Comparison of ENCODE assay signal across 13 cellular contexts in the genomic region with DNA sequence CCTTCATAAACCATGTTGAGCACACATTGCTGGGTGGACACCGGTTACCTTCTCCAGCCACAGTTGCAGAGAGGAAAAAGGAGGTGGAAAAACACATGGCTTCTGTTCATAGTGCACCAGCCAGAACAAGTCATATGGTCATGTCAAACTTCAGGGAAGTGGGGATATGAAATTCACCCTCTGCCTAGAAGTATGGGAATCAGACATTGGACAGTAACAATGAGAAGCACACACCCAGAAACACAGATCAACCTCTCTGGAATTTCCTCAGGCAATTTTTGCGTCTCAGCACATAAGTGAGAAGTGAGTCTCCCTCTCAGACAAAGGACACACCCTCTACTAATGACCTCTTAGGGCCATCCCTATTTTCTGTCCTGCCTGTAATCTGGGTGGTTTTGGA.
DNase-seq lines count a peak whose midpoint lies in the region; ATAC-seq and TF ChIP-seq lines count a peak whose summit lies in the region.
"Had no signal": no experiment of that assay in that cellular context is flagged by ENCODE, and none has a peak within 500 bp of the region (broad histone marks: within the 10 kb centered on the region; RNA-seq: fewer than 3 reads in every experiment).

No MANE protein-coding gene starts in this region.

- no TSS peak for BruUV-seq in HCT116 (replicated peaks; lab: Mats Ljungman, UMichigan)

- no peaks in the 10 kb centered on the region for H3K79me2 ChIP-seq in HCT116 (ENCODE audit: insufficient read depth, low read length)

- TF ChIP-seq RAD21 in HCT116 (IDR thresholded peaks at IDR 0.05; ENCODE audit: low read depth): no peak

- POLR2A ChIA-PET in HCT116 (lab: Charles Lee): no interaction called here
- POLR2A ChIA-PET in CD4-positive, alpha-beta T cell (lab: Charles Lee): interaction anchor here (0.6 kb wide), 1 partner anchor 172 kb away, joined by 4 read pairs; no protein-coding TSS in a partner anchor

- peak; percentile 46; the same call in 1 of the 2 replicates for ATAC-seq in HCT116
- peak; percentile 82 for ATAC-seq in foreskin keratinocyte
- ATAC-seq in HG03457 (IDR thresholded peaks at IDR 0.05; ENCODE audit: unreplicated experiment): no peak
- no peak for ATAC-seq in HG02610 (IDR thresholded peaks at IDR 0.05; ENCODE audit: unreplicated experiment)
- no peak for ATAC-seq in CD4-positive, alpha-beta T cell (ENCODE audit: poor library complexity)

- no peaks in the 10 kb centered on the region for H3K36me3 Mint-ChIP-seq in CD4-positive, alpha-beta T cell (ENCODE audit: low read depth)
- H3K36me3 Mint-ChIP-seq: activated naive CD8-positive, alpha-beta T cell treated with anti-CD3 and anti-CD28 coated beads, Interleukin-2, amount 10 ng/mL, durations not matched to agents 7 days and 5 days had no signal

- H3K9me3 ChIP-seq in HCT116 (ENCODE audit: control insufficient read depth in 1 of 2, insufficient read depth in 1 of 2, low read depth in 1 of 2, low read length in 2 of 2) (no peaks in the 10 kb centered on the region), adipocyte (ENCODE audit: control insufficient read depth, low read length) (no peaks in the 10 kb centered on the region)
- H3K9me3 ChIP-seq in CD4-positive, alpha-beta T cell (ENCODE audit: control insufficient read depth, low read length): no peaks in the 10 kb centered on the region

- DNase-seq in HCT116 (ENCODE audit: low read depth, low spot score): no peak
- DNase-seq in adipocyte (ENCODE audit: low read depth): peak; percentile 49
- peak; percentile 97 to 100 for DNase-seq in foreskin keratinocyte
- peak; percentile 47 for DNase-seq in stromal cell of bone marrow (ENCODE audit: low read depth)
- no peak for DNase-seq in hippocampal formation (lab: John Stamatoyannopoulos, UW)
- no peak for DNase-seq in CD4-positive, alpha-beta T cell
- DNase-seq: activated naive CD8-positive, alpha-beta T cell treated with anti-CD3 and anti-CD28 coated beads, Interleukin-2, amount 10 ng/mL, durations not matched to agents 7 days and 5 days; effector CD4-positive, alpha-beta T cell; NCI-H146; stimulated activated CD4-positive, alpha-beta T cell treated with anti-CD3 and anti-CD28 coated beads, Interleukin-12 subunit alpha, Interleukin-12 subunit beta, amount 100 ng/mL, for 4 hours; stimulated activated CD8-positive, alpha-beta memory T cell treated with anti-CD3 and anti-CD28 coated beads, Interleukin-4, amount 100 ng/mL, for 48 hours had no signal

- intact Hi-C loops in HCT116 (cut with micrococcal nuclease): no loop called here
- intact Hi-C loops in CD4-positive, alpha-beta T cell (cut with DNase I, micrococcal nuclease): no loop called here

- H3K27ac ChIP-seq in HCT116 (ENCODE audit: low read depth, low read length): no peak overlapping the region
- H3K27ac ChIP-seq in foreskin keratinocyte: peak overlapping the region; percentile 96
- H3K27ac ChIP-seq in CD4-positive, alpha-beta T cell (ENCODE audit: low read depth, low read length): no peak overlapping the region

- H3K9me2 ChIP-seq in HCT116 (ENCODE audit: insufficient read depth): no peaks in the 10 kb centered on the region

- H3K27me3 ChIP-seq in HCT116 (ENCODE audit: insufficient read depth, low read length): no peaks in the 10 kb centered on the region
- no peaks in the 10 kb centered on the region for H3K27me3 ChIP-seq in adipocyte (replicated peaks; ENCODE audit: control insufficient read depth, insufficient read depth, low read length)
- H3K27me3 ChIP-seq in foreskin keratinocyte: no peaks in the 10 kb centered on the region
- no peaks in the 10 kb centered on the region for H3K27me3 ChIP-seq in CD4-positive, alpha-beta T cell (ENCODE audit: control insufficient read depth, insufficient read depth, low read length)

- H3K4me1 ChIP-seq in HCT116 (ENCODE audit: control insufficient read depth in 1 of 2, insufficient read depth in 2 of 2, low read length in 2 of 2) (peaks cover 15 to 39% of the 10 kb centered on the region in 2 experiments), adipocyte (ENCODE audit: control insufficient read depth, insufficient read depth, low read length) (peaks cover 60% of the 10 kb centered on the region), foreskin keratinocyte (peaks cover 50% of the 10 kb centered on the region)

- no peak for TF ChIP-seq CTCF in HCT116 (IDR thresholded peaks at IDR 0.05 in 2 of 3, conservative IDR thresholded peaks at IDR 0.05 in 1 of 3; ENCODE audit: borderline replicate concordance in 1 of 3, insufficient read depth in 1 of 3, low read depth in 2 of 3, low read length in 2 of 3)
- TF ChIP-seq CTCF in foreskin keratinocyte (conservative IDR thresholded peaks at IDR 0.05): no peak
- TF ChIP-seq CTCF in CD4-positive, alpha-beta T cell (IDR thresholded peaks at IDR 0.05): no peak

- H3K27ac Mint-ChIP-seq in CD4-positive, alpha-beta T cell: no peak overlapping the region
- H3K27ac Mint-ChIP-seq: activated naive CD8-positive, alpha-beta T cell treated with anti-CD3 and anti-CD28 coated beads, Interleukin-2, amount 10 ng/mL, durations not matched to agents 7 days and 5 days had no signal

- peak overlapping the region; percentile 52 for H2AFZ ChIP-seq in HCT116 (ENCODE audit: low read depth, low read length, poor library complexity, severe bottlenecking)

- H3K9ac ChIP-seq in HCT116 (ENCODE audit: low read length) (no peak overlapping the region), adipocyte (ENCODE audit: low read length) (peak overlapping the region; percentile 49)

- no peak overlapping the region for H3K4me3 Mint-ChIP-seq in CD4-positive, alpha-beta T cell
- H3K4me3 Mint-ChIP-seq: activated naive CD8-positive, alpha-beta T cell treated with anti-CD3 and anti-CD28 coated beads, Interleukin-2, amount 10 ng/mL, durations not matched to agents 7 days and 5 days had no signal

- no peaks in the 10 kb centered on the region for H3K36me3 ChIP-seq in HCT116 (ENCODE audit: control insufficient read depth in 1 of 2, insufficient read depth in 2 of 2, low read length in 2 of 2)
- H3K36me3 ChIP-seq in adipocyte (ENCODE audit: control insufficient read depth, insufficient read depth, low read length, severe bottlenecking): no peaks in the 10 kb centered on the region

- H4K20me1 ChIP-seq in HCT116 (ENCODE audit: insufficient read depth): no peaks in the 10 kb centered on the region

- H3K4me3 ChIP-seq in HCT116 (replicated peaks in 1 of 2; ENCODE audit: low read depth in 1 of 2, low read length in 2 of 2) (no peak overlapping the region), adipocyte (ENCODE audit: low read length) (no peak overlapping the region)

- H3K4me1 Mint-ChIP-seq in CD4-positive, alpha-beta T cell (ENCODE audit: low read depth): peaks cover 12% of the 10 kb centered on the region

- H3K9me3 Mint-ChIP-seq in CD4-positive, alpha-beta T cell: peaks cover 2% of the 10 kb centered on the region

- H3K4me2 ChIP-seq in HCT116 (ENCODE audit: low read length): peak overlapping the region; percentile 35

- CTCF ChIA-PET in HCT116 (lab: Charles Lee): no interaction called here
- CTCF ChIA-PET in CD4-positive, alpha-beta T cell (lab: Charles Lee): no interaction called here

- no peak for TF ChIP-seq POLR2A in HCT116 (IDR thresholded peaks at IDR 0.05; ENCODE audit: borderline replicate concordance, extremely low read depth, insufficient read depth, insufficient read length)

- peaks cover 19% of the 10 kb centered on the region for H3K27me3 Mint-ChIP-seq in CD4-positive, alpha-beta T cell

- RAD21 ChIA-PET in HCT116 (lab: Charles Lee; ENCODE audit: low non-redundant PET in 1 of 2, low total read pairs in 2 of 2, uncharacterized antibody in 2 of 2, unreplicated experiment in 2 of 2): no interaction called here

TF ChIP-seq in HCT116, 20 proteins besides CTCF, POLR2A, EP300 and RAD21 (continues in another document):
- TF ChIP-seq FOSL1 (IDR thresholded peaks at IDR 0.05; ENCODE audit: low read depth) (no peak), SRF (IDR thresholded peaks at IDR 0.05; ENCODE audit: low read depth) (no peak), YY1 (IDR thresholded peaks at IDR 0.05; ENCODE audit: extremely low read depth, insufficient replicate concordance, low read depth, low read length) (no peak), ZNF274 (IDR thresholded peaks at IDR 0.05; ENCODE audit: low read depth, low read length) (no peak), EZH2phosphoT487 (IDR thresholded peaks at IDR 0.05; ENCODE audit: borderline replicate concordance) (no peak), SIN3A (IDR thresholded peaks at IDR 0.05; ENCODE audit: low read depth) (no peak), JUND (IDR thresholded peaks at IDR 0.05) (no peak), EGR1 (IDR thresholded peaks at IDR 0.05; ENCODE audit: low read depth) (no peak)
- TF ChIP-seq, protein P1, sequence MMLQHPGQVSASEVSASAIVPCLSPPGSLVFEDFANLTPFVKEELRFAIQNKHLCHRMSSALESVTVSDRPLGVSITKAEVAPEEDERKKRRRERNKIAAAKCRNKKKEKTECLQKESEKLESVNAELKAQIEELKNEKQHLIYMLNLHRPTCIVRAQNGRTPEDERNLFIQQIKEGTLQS (IDR thresholded peaks at IDR 0.05): no peak
- TF ChIP-seq, protein P2, sequence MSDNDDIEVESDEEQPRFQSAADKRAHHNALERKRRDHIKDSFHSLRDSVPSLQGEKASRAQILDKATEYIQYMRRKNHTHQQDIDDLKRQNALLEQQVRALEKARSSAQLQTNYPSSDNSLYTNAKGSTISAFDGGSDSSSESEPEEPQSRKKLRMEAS (IDR thresholded peaks at IDR 0.05): no peak

Comparison
In these comparisons a context has a peak if more than half of its experiments do, and no peak if none do; other contexts are left out.
1. ATAC-seq: peak in HCT116 (single experiment) and foreskin keratinocyte (single experiment); none in HG03457 (single experiment), HG02610 (single experiment) and CD4-positive, alpha-beta T cell (single experiment).
2. DNase-seq: peak in adipocyte (single experiment), foreskin keratinocyte (2 of 2) and stromal cell of bone marrow (single experiment); none in HCT116 (single experiment), hippocampal formation (0 of 2) and CD4-positive, alpha-beta T cell (0 of 10).